27 cellular contexts compared by ENCODE assay signal in the genomic region with DNA sequence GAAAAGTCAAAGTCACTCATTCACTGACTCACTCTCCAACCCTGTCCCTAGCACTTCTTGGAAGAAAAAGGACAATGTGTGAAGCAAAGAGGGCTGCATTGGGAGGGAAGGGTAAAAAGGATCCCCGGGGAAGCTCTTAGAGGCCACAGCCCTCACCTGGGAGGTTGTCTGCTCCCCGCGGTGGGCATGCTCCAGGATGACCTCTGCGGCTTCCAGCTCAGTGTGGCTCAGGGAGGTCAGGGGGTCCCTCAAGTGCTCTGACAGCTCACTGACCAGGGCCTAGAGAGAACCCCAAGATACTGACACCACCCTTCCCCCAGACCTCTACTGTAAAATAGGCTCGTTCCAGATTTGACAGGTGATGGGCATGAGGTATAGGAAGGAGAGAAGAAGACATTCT.
"Had no signal": no experiment of that assay in that cellular context is flagged by ENCODE, and none has a peak within 500 bp of the region (broad histone marks: within the 10 kb centered on the region; RNA-seq: fewer than 3 reads in every experiment).

No MANE protein-coding gene starts in this region.

- DNase-seq: hippocampal formation; kidney glomerular epithelial cell; left cardiac atrium; lower lobe of right lung; mammary epithelial cell; mesenchymal stem cell; naive thymus-derived CD8-positive, alpha-beta T cell; nucleus accumbens; pancreas; retina; right cardiac atrium; stimulated activated CD4-positive, alpha-beta T cell treated with anti-CD3 and anti-CD28 coated beads, Interleukin-1b, Interleukin-23, amount 100 ng/mL, for 48 hours; stimulated activated CD4-positive, alpha-beta T cell treated with anti-CD3 and anti-CD28 coated beads, Interleukin-2, amount 100 ng/mL, for 48 hours; stimulated activated CD4-positive, alpha-beta T cell treated with anti-CD3 and anti-CD28 coated beads, Interleukin-4, amount 100 ng/mL, for 4 hours; stimulated activated CD8-positive, alpha-beta memory T cell treated with anti-CD3 and anti-CD28 coated beads, Interleukin-4, amount 100 ng/mL, for 48 hours; stimulated activated naive B cell treated with anti-CD40 and anti-IgM and Interleukin-4, amounts not matched to agents 10 μg/mL and 1 μg/mL and 100 μg/mL, for 72 hours; stimulated activated naive CD8-positive, alpha-beta T cell treated with anti-CD3 and anti-CD28 coated beads, Interleukin-15, Interleukin-2, amounts not matched to agents 100 U/mL and 50 U/mL, for 24 hours; stomach; testis; thyroid gland; transverse colon; uterus had no signal

- H3K27ac Mint-ChIP-seq: nephron; stimulated activated naive B cell treated with anti-CD40 and anti-IgM and Interleukin-4, amounts not matched to agents 10 μg/mL and 1 μg/mL and 100 μg/mL, for 72 hours had no signal

- H3K9me3 ChIP-seq: lower lobe of right lung, pancreas, prostate gland, stomach, testis, thyroid gland, transverse colon, uterus had no signal

- H3K27me3 ChIP-seq: pancreas, stomach, testis, thyroid gland, transverse colon, uterus had no signal

- H3K4me3 ChIP-seq: lower lobe of right lung, pancreas, prostate gland, smooth muscle cell, stomach, testis, thyroid gland, transverse colon, uterus had no signal

- ATAC-seq: left cardiac atrium; left lobe of liver; lower lobe of right lung; naive thymus-derived CD8-positive, alpha-beta T cell; pancreas; right cardiac atrium; stimulated activated naive B cell treated with anti-CD40 and anti-IgM and Interleukin-4, amounts not matched to agents 10 μg/mL and 1 μg/mL and 100 μg/mL, for 72 hours; stimulated activated naive CD8-positive, alpha-beta T cell treated with anti-CD3 and anti-CD28 coated beads, Interleukin-15, Interleukin-2, amounts not matched to agents 100 U/mL and 50 U/mL, for 24 hours had no signal

- H3K36me3 ChIP-seq: pancreas, prostate gland, uterus had no signal

- H3K4me3 Mint-ChIP-seq: nephron; neural crest cell; stimulated activated naive B cell treated with anti-CD40 and anti-IgM and Interleukin-4, amounts not matched to agents 10 μg/mL and 1 μg/mL and 100 μg/mL, for 72 hours had no signal

- H3K9me3 Mint-ChIP-seq: naive thymus-derived CD8-positive, alpha-beta T cell; nephron; neural crest cell; stimulated activated naive B cell treated with anti-CD40 and anti-IgM and Interleukin-4, amounts not matched to agents 10 μg/mL and 1 μg/mL and 100 μg/mL, for 72 hours had no signal

- H3K27me3 Mint-ChIP-seq: naive thymus-derived CD8-positive, alpha-beta T cell; stimulated activated naive B cell treated with anti-CD40 and anti-IgM and Interleukin-4, amounts not matched to agents 10 μg/mL and 1 μg/mL and 100 μg/mL, for 72 hours had no signal

- H3K4me1 Mint-ChIP-seq: nephron had no signal
